In genomic region chr12:52823761-52824450, GRCh38 we compare ENCODE assay signal across 8 cellular contexts. TPM values are rescaled to one million over a fixed set of nuclear protein-coding genes. Genes with fewer than 3 reads are reported as not detected.
"Had no signal": no experiment of that assay in that cellular context is flagged by ENCODE, and none has a peak within 500 bp of the region (broad histone marks: within the 10 kb centered on the region; RNA-seq: fewer than 3 reads in every experiment).

No MANE protein-coding gene starts in this region.

- H3K4me2 ChIP-seq: GM23338 had no signal

- H3K27ac Mint-ChIP-seq: GM23338 had no signal

- DNase-seq: H7, HCEC 1CT, IMR-90, KG1 had no signal

- ATAC-seq: GM23338, K562 had no signal

- H3K4me3 ChIP-seq: GM23338, K562 had no signal

- H2AFZ ChIP-seq: GM23338 had no signal

- H3K9me3 Mint-ChIP-seq: GM23338 had no signal

- H3K4me1 Mint-ChIP-seq: GM23338 had no signal

- H3K4me3 Mint-ChIP-seq: GM23338 had no signal

RNA-seq across cellular contexts. Expression of gene KRT4, which starts 10.0 kb away (rescaled TPM):
- total RNA-seq: GM23338, H4, H7, HT-29, K562 had no signal

RNA-seq across cellular contexts. Expression of gene KRT79, which starts 10.2 kb away (rescaled TPM):
- total RNA-seq: H4, H7, HT-29 had no signal

RNA-seq across cellular contexts. Expression of gene KRT78, which starts 24.9 kb away (rescaled TPM):
- total RNA-seq: GM23338, H4, H7, HT-29, IMR-90, K562 had no signal

RNA-seq across cellular contexts. Expression of gene KRT3, which starts 28.0 kb away (rescaled TPM):
- total RNA-seq: GM23338, H4, H7, HT-29, IMR-90, K562 had no signal

RNA-seq across cellular contexts. Expression of gene KRT76, which starts 46.8 kb away (rescaled TPM):
- total RNA-seq: GM23338, H4, H7, HT-29, IMR-90, K562 had no signal
